ENCODE assay signal across 27 cellular contexts in the genomic region with DNA sequence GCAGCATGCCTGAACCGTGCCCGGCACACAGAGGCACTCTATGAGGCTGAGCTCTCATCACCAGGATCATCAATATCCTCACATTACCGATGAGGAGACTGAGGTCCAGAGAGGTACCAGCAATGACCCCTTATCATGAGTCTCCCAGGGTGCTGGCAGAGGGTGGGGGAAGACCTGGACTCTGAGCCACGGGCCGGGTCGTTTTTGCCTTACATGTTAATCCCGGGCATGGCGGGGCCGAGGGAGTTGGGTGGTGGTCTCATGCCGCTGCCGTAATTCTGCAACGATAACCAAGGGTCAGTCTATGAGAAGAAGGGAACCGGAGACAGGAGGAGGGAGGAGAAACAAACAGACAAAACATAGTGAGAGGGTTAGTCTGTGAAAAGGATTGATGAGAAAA.
"Had no signal": no experiment of that assay in that cellular context is flagged by ENCODE, and none has a peak within 500 bp of the region (broad histone marks: within the 10 kb centered on the region; RNA-seq: fewer than 3 reads in every experiment).

No MANE protein-coding gene starts in this region.

- H3K4me1 ChIP-seq: suprapubic skin had no signal

- H3K36me3 Mint-ChIP-seq: activated naive CD4-positive, alpha-beta T cell treated with anti-CD3 and anti-CD28 coated beads, Interleukin-2, amount 50 U/mL, for 72 hours had no signal

- H3K9me3 Mint-ChIP-seq: activated CD4-positive, alpha-beta memory T cell treated with anti-CD3 and anti-CD28 coated beads for 36 hours; activated naive CD4-positive, alpha-beta T cell treated with anti-CD3 and anti-CD28 coated beads, Interleukin-2, amount 50 U/mL, for 72 hours; activated T-cell treated with anti-CD3 and anti-CD28 coated beads, Interleukin-2, amount 50 U/mL, for 4 hours; activated T-helper 17 cell treated with anti-CD3 and anti-CD28 coated beads, Interleukin-2, amount 50 U/mL, for 72 hours; naive thymus-derived CD8-positive, alpha-beta T cell had no signal

- H3K27ac Mint-ChIP-seq: activated CD4-positive, alpha-beta memory T cell treated with anti-CD3 and anti-CD28 coated beads for 36 hours; activated T-helper 17 cell treated with anti-CD3 and anti-CD28 coated beads, Interleukin-2, amount 50 U/mL, for 72 hours had no signal

- H3K4me3 Mint-ChIP-seq: activated CD4-positive, alpha-beta memory T cell treated with anti-CD3 and anti-CD28 coated beads for 36 hours; activated T-cell treated with anti-CD3 and anti-CD28 coated beads, Interleukin-2, amount 50 U/mL, for 4 hours; activated T-helper 17 cell treated with anti-CD3 and anti-CD28 coated beads, Interleukin-2, amount 50 U/mL, for 72 hours; naive thymus-derived CD8-positive, alpha-beta T cell had no signal

- H3K4me3 ChIP-seq: gastrocnemius medialis, skin epidermis, suprapubic skin, tibial artery had no signal

- H3K27me3 Mint-ChIP-seq: activated CD4-positive, alpha-beta memory T cell treated with anti-CD3 and anti-CD28 coated beads for 36 hours; activated T-helper 17 cell treated with anti-CD3 and anti-CD28 coated beads, Interleukin-2, amount 50 U/mL, for 72 hours; naive thymus-derived CD8-positive, alpha-beta T cell had no signal

- ATAC-seq: activated naive CD4-positive, alpha-beta T cell treated with anti-CD3 and anti-CD28 coated beads, Interleukin-2, amount 50 U/mL, for 72 hours; activated T-cell treated with anti-CD3 and anti-CD28 coated beads, Interleukin-2, amount 50 U/mL, for 4 hours; activated T-helper 17 cell treated with anti-CD3 and anti-CD28 coated beads, Interleukin-2, amount 50 U/mL, for 72 hours; gastrocnemius medialis; naive thymus-derived CD8-positive, alpha-beta T cell; sciatic nerve had no signal

- H3K27ac ChIP-seq: gastrocnemius medialis, neutrophil, skin epidermis, suprapubic skin, tibial artery had no signal

- FAIRE-seq: colon, endometrium, keratinocyte had no signal

- H3K9me3 ChIP-seq: gastrocnemius medialis, neutrophil, suprapubic skin, tibial artery had no signal

- H3K4me1 Mint-ChIP-seq: activated T-helper 17 cell treated with anti-CD3 and anti-CD28 coated beads, Interleukin-2, amount 50 U/mL, for 72 hours had no signal

- H3K27me3 ChIP-seq: gastrocnemius medialis, neutrophil, suprapubic skin, tibial artery had no signal

- DNase-seq: activated CD4-positive, alpha-beta memory T cell treated with anti-CD3 and anti-CD28 coated beads for 36 hours; activated CD4-positive, alpha-beta T cell treated with anti-CD3 and anti-CD28 coated beads for 4 hours; activated CD4-positive, CD25-positive, alpha-beta regulatory T cell; activated gamma-delta T cell treated with Interleukin-2 at 50 U/mL for 16 hours; activated T-cell treated with anti-CD3 and anti-CD28 coated beads, Interleukin-2, amount 50 U/mL, for 4 hours; dermis blood vessel endothelial cell; effector CD4-positive, alpha-beta T cell; gastrocnemius medialis; head of caudate nucleus; hippocampal formation; left colon; mammary epithelial cell; midbrain; naive thymus-derived CD8-positive, alpha-beta T cell; stimulated activated CD4-positive, alpha-beta T cell treated with anti-CD3 and anti-CD28 coated beads, Interleukin-12 subunit alpha, Interleukin-12 subunit beta, amount 100 ng/mL, for 4 hours; stimulated activated CD4-positive, alpha-beta T cell treated with anti-CD3 and anti-CD28 coated beads, Interleukin-4, amount 100 ng/mL, for 1 hour; T-helper 1 cell; tibial artery had no signal
